In the genomic region with DNA sequence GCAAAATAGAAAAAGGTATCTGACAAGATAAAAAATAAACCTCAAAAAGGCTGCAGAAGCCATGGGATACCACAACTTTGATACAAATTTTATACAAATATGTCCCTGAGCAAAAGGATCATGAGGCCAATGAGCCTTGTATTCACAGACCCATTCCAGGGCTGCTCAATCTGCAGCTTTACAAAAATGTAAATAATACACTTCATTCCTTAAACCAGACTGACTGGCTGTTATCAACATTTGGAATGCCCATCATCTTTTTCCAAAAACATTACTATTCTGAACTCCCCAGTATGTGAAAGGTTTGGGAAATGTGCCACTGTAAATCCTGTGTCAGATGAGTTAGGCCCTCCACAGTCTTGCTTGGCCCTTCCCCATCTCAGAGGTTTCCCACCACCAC, we compare ENCODE assay signal across 18 cellular contexts.
"Had no signal": no experiment of that assay in that cellular context is flagged by ENCODE, and none has a peak within 500 bp of the region (broad histone marks: within the 10 kb centered on the region; RNA-seq: fewer than 3 reads in every experiment).

No MANE protein-coding gene starts in this region.

- DNase-seq: activated CD4-positive, alpha-beta T cell treated with anti-CD3 and anti-CD28 coated beads, Interleukin-2, amount 50 U/mL, for 1 hour; activated CD4-positive, CD25-positive, alpha-beta regulatory T cell treated with anti-CD3 and anti-CD28 coated beads, Interleukin-2, amount 50 U/mL, for 72 hours; activated CD8-positive, alpha-beta memory T cell treated with anti-CD3 and anti-CD28 coated beads for 24 hours; activated CD8-positive, alpha-beta memory T cell treated with anti-CD3 and anti-CD28 coated beads, Interleukin-2, amount 50 U/mL, for 48 hours; activated effector memory CD4-positive, alpha-beta T cell treated with Interleukin-2 at 50 U/mL for 16 hours; activated naive CD4-positive, alpha-beta T cell treated with anti-CD3 and anti-CD28 coated beads, Interleukin-2, amount 50 U/mL, for 16 hours; activated T-cell treated with anti-CD3 and anti-CD28 coated beads, Interleukin-2, amount 50 U/mL, for 48 hours; foreskin melanocyte; head of caudate nucleus; kidney; left ventricle myocardium superior; mesenchymal stem cell; naive thymus-derived CD8-positive, alpha-beta T cell; SJCRH30; spleen; stimulated activated CD4-positive, alpha-beta T cell treated with anti-CD3 and anti-CD28 coated beads, Interleukin-1b, Interleukin-23, amount 100 ng/mL, for 48 hours had no signal

- ATAC-seq: left ventricle myocardium superior; naive thymus-derived CD8-positive, alpha-beta T cell had no signal

- H3K4me1 ChIP-seq: parathyroid adenoma, SJCRH30 had no signal

- H3K4me3 ChIP-seq: SJCRH30, spleen, tibial nerve had no signal

- H3K27ac ChIP-seq: parathyroid adenoma, SJCRH30 had no signal

- H3K27me3 ChIP-seq: SJCRH30, spleen, tibial nerve had no signal
